Comparison of ENCODE assay signal across 8 cellular contexts in genomic region chr17:43832168-43832975, GRCh38. TPM values are rescaled to one million over a fixed set of nuclear protein-coding genes. Genes with fewer than 3 reads are reported as not detected.
DNase-seq lines count a peak whose midpoint lies in the region; ATAC-seq lines count a peak whose summit lies in the region.

No MANE protein-coding gene starts in this region.

- no peaks in the 10 kb centered on the region for H3K36me3 Mint-ChIP-seq in central memory CD8-positive, alpha-beta T cell (ENCODE audit: insufficient read depth)

- ATAC-seq in central memory CD8-positive, alpha-beta T cell (replicated peaks; ENCODE audit: extremely low read depth, poor library complexity, severe bottlenecking): no peak
- peak; percentile 69 for ATAC-seq in left colon
- no peak for ATAC-seq in GM21737 (IDR thresholded peaks at IDR 0.05; ENCODE audit: unreplicated experiment)

- peaks cover 20% of the 10 kb centered on the region for H3K4me1 Mint-ChIP-seq in central memory CD8-positive, alpha-beta T cell

- peak; percentile 67 for DNase-seq in activated effector memory CD4-positive, alpha-beta T cell treated with anti-CD3 and anti-CD28 coated beads, Interleukin-2, amount 50 U/mL, for 16 hours
- DNase-seq in activated effector memory CD4-positive, alpha-beta T cell treated with Interleukin-2 at 50 U/mL for 16 hours: no peak
- peak; percentile 76 for DNase-seq in RPMI7951 (ENCODE audit: low read depth)
- DNase-seq in central memory CD8-positive, alpha-beta T cell (ENCODE audit: low spot score in 2 of 2): no peak
- DNase-seq in left colon: peak; percentile 45 to 73
- DNase-seq in stimulated activated CD4-positive, alpha-beta T cell treated with anti-CD3 and anti-CD28 coated beads, Interleukin-4, amount 100 ng/mL, for 24 hours: peak; percentile 9
- DNase-seq in foreskin melanocyte: no peak

- H3K27ac Mint-ChIP-seq in central memory CD8-positive, alpha-beta T cell (ENCODE audit: low read depth): no peak overlapping the region

- H3K9me3 Mint-ChIP-seq in central memory CD8-positive, alpha-beta T cell: no peaks in the 10 kb centered on the region

- H3K27me3 Mint-ChIP-seq in central memory CD8-positive, alpha-beta T cell: peaks cover 52% of the 10 kb centered on the region

- intact Hi-C loops in left colon (cut with DNase I, micrococcal nuclease): no loop called here

- H3K4me3 Mint-ChIP-seq in central memory CD8-positive, alpha-beta T cell: peak overlapping the region; percentile 80

RNA-seq across cellular contexts. Expression of gene MPP3, which starts 0.6 kb away (rescaled TPM):
- 4.9 and 6.1 TPM in 2 replicates for total RNA-seq in RPMI7951 (2014; rRNA removed; shearing (Covaris generic))
- 1 to 10 TPM; 3.7 to 4.0 TPM for total RNA-seq in left colon

RNA-seq across cellular contexts. Expression of gene CD300LG, which starts 14.6 kb away (rescaled TPM):
- total RNA-seq in RPMI7951 (2014; rRNA removed; shearing (Covaris generic)): not detected in 2 replicates
- total RNA-seq in left colon: under 1 TPM; 0.27 to 0.87 TPM

RNA-seq across cellular contexts. Expression of gene CFAP97D1, which starts 52.1 kb away (rescaled TPM):
- total RNA-seq in RPMI7951 (2014; rRNA removed; shearing (Covaris generic)): not detected in 2 replicates
- total RNA-seq in left colon: not detected

RNA-seq across cellular contexts. Expression of gene DUSP3, which starts 53.6 kb away (rescaled TPM):
- total RNA-seq in RPMI7951 (2014; rRNA removed; shearing (Covaris generic)): 32.3 and 32.4 TPM in 2 replicates
- 10 to 100 TPM; 47.3 to 85.2 TPM for total RNA-seq in left colon

Comparison
In these comparisons a context has a peak if more than half of its experiments do, and no peak if none do; other contexts are left out.
1. DNase-seq: peak in activated effector memory CD4-positive, alpha-beta T cell treated with anti-CD3 and anti-CD28 coated beads, Interleukin-2, amount 50 U/mL, for 16 hours (single experiment), RPMI7951 (single experiment), left colon (2 of 2) and stimulated activated CD4-positive, alpha-beta T cell treated with anti-CD3 and anti-CD28 coated beads, Interleukin-4, amount 100 ng/mL, for 24 hours (single experiment); none in activated effector memory CD4-positive, alpha-beta T cell treated with Interleukin-2 at 50 U/mL for 16 hours (single experiment), central memory CD8-positive, alpha-beta T cell (0 of 2) and foreskin melanocyte (single experiment).